Comparison of ENCODE assay signal across 18 cellular contexts in the genomic region with DNA sequence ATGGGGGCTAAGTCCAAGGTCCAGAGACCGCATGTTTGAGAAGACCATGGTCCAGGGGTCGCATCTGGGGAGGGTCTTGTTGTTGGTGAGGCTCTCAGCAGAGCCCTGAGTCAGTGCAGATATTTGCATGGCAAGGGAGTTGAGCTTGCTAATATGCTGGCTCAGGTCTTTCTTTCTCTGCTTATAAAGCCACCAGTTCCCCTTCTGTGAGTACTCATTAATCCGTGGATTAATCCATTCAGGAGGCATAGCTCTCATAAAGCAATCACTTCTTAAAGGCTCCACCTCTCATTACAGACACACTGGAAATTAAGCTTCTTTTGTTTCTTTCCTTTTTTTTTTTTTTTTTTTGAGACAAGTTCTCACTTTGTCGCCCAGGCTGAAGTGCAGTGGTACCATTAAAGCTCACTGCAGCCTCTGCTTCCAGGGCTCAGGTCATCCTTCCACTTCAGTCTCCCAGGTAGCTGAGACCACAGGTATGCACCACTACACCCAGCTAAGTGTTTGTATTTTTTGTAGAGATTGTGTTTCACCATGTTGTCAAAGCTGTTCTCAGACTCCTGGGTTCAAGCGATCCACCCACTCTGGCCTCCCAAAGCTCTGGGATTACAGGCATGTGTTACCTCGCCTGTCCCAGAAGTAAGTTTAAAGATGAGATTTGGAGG.
DNase-seq lines count a peak whose midpoint lies in the region; ATAC-seq, FAIRE-seq and TF ChIP-seq lines count a peak whose summit lies in the region.
"Had no signal": no experiment of that assay in that cellular context is flagged by ENCODE, and none has a peak within 500 bp of the region (broad histone marks: within the 10 kb centered on the region; RNA-seq: fewer than 3 reads in every experiment).

No MANE protein-coding gene starts in this region.

- peaks cover 46% of the 10 kb centered on the region for H3K4me1 Mint-ChIP-seq in brain
- H3K4me1 Mint-ChIP-seq: B cell, T-cell had no signal

- peak overlapping the region in 3 of 5 experiments; percentile 15 to 46 (median 31) for H3K4me3 Mint-ChIP-seq in brain
- H3K4me3 Mint-ChIP-seq: B cell, T-cell had no signal

- no peak for ATAC-seq in HG02870 (IDR thresholded peaks at IDR 0.05; ENCODE audit: unreplicated experiment)
- ATAC-seq in GM21367 (IDR thresholded peaks at IDR 0.05; ENCODE audit: unreplicated experiment): no peak
- ATAC-seq: HepG2, PC-3, SK-N-SH treated with all-trans-retinoic acid at 6 μM for 48 hours, T-cell had no signal

- TF ChIP-seq CTCF in brain (conservative IDR thresholded peaks at IDR 0.05): no peak

- peak overlapping the region in 2 of 5 experiments; percentile 76 to 83 for H3K27ac Mint-ChIP-seq in brain
- H3K27ac Mint-ChIP-seq: B cell, T-cell had no signal

- DNase-seq in NCI-H510A treated with DMSO at 0.1 percent for 48 hours (lab: John Stamatoyannopoulos, UW) (peak; percentile 34), NCI-H510A (lab: John Stamatoyannopoulos, UW) (no peak), NCI-H524 (lab: John Stamatoyannopoulos, UW) (peak; percentile 27 to 73), GM19239 (ENCODE audit: insufficient read length, low spot score) (no peak)
- DNase-seq: KBM-7, NCI-H1048, NCI-H2081 treated with DMSO at 0.1 percent for 48 hours, NCI-H226, PC-3, SIG-M5, T-cell had no signal

- FAIRE-seq in GM19239 (lab: Jason Lieb, UNC): no peak
- FAIRE-seq: GM12891, HepG2 had no signal

- no peaks in the 10 kb centered on the region for H3K27me3 Mint-ChIP-seq in brain
- H3K27me3 Mint-ChIP-seq: B cell, T-cell had no signal

- H3K9me3 Mint-ChIP-seq in brain: peaks cover 0 to 15% (median 0%) of the 10 kb centered on the region in 5 experiments

- no peaks in the 10 kb centered on the region for H3K36me3 Mint-ChIP-seq in brain
- H3K36me3 Mint-ChIP-seq: T-cell had no signal

Comparison
In these comparisons a context has a peak if more than half of its experiments do, and no peak if none do; other contexts are left out.
1. DNase-seq: peak in NCI-H510A treated with DMSO at 0.1 percent for 48 hours (single experiment) and NCI-H524 (2 of 2); none in NCI-H510A (single experiment) and GM19239 (single experiment).